Comparison of ENCODE assay signal across 8 cellular contexts in the genomic region with DNA sequence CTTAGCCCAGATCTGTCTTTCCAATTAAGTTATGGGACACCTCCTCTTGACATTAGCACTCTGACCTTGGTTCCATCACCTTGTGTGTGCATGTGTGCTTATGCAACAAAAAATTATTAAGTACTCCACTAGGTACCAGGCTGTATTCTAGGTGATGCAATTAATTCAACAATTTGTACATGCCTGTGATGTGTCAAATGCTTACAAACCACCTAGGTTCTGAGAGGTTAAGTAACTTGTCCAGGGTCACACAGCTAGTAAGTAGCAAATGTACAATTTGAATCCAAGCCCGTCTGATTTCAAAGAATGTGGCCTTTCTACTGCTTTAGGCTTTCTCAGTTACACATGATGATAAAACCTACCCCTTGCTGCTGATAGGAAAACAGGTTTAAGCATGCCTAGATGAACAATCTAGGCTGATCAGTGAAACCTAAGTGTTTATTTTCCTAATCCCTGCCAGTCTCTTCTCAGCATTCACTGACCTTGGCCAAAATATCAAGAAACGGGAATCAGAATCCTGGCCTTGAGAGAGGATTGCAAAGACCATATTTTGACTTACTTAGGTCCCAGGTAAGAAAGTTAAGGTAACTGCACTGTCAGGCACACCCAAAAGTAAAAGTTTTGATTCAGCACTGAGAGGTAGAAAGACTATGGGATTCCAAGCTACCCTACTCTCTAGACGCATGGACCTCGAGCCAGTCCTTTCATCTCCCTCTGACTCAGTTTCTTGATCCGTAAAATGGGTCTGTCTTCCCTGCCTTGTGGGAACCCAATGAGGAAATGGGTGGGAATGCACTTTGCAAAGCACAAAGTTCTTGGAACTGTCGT. TPM values are rescaled to one million over a fixed set of nuclear protein-coding genes. Genes with fewer than 3 reads are reported as not detected.
DNase-seq lines count a peak whose midpoint lies in the region; TF ChIP-seq lines count a peak whose summit lies in the region.

No MANE protein-coding gene starts in this region.

- H3K36me3 Mint-ChIP-seq in Caco-2 (ENCODE audit: insufficient read depth, unreplicated experiment): peaks cover 20% of the 10 kb centered on the region

- H3K4me2 ChIP-seq in osteoblast (ENCODE audit: insufficient read depth, low read length): peak overlapping the region; percentile 96

- H3K9me3 ChIP-seq in Caco-2 (no peaks in the 10 kb centered on the region), Peyer's patch (no peaks in the 10 kb centered on the region), osteoblast (ENCODE audit: low read depth, low read length) (no peaks in the 10 kb centered on the region)

- H3K27ac ChIP-seq in Peyer's patch: peak overlapping the region in 2 of 4 donors; percentile 87 to 93
- H3K27ac ChIP-seq in osteoblast (ENCODE audit: low read depth, low read length): peak overlapping the region; percentile 94

- H2AFZ ChIP-seq in osteoblast (ENCODE audit: low read length): peak overlapping the region; percentile 76

- TF ChIP-seq CTCF in Caco-2 (IDR thresholded peaks at IDR 0.05; ENCODE audit: insufficient read depth in 1 of 2, low read depth in 1 of 2, low read length in 1 of 2, severe bottlenecking in 1 of 2, unreplicated experiment in 1 of 2): no peak
- TF ChIP-seq CTCF in Peyer's patch (IDR thresholded peaks at IDR 0.05): no peak
- no peak for TF ChIP-seq CTCF in epithelial cell of proximal tubule (conservative IDR thresholded peaks at IDR 0.05; ENCODE audit: low read depth, low read length)
- no peak for TF ChIP-seq CTCF in osteoblast (IDR thresholded peaks at IDR 0.05; ENCODE audit: extremely low read depth, low read depth, low read length)

- H3K27me3 Mint-ChIP-seq in Caco-2 (ENCODE audit: insufficient read depth, unreplicated experiment): no peaks in the 10 kb centered on the region

- H3K4me1 ChIP-seq in Caco-2 (peaks cover 20% of the 10 kb centered on the region), Peyer's patch (peaks cover 0 to 37% (median 2%) of the 10 kb centered on the region in 4 donors), osteoblast (ENCODE audit: insufficient read depth, low read length) (peaks cover 57% of the 10 kb centered on the region)

- intact Hi-C loops in Caco-2 (cut with micrococcal nuclease; ENCODE audit: unreplicated experiment): loop anchor here (2.0 to 10.0 kb wide), 3 partner anchors 18 to 270 kb away; a partner anchor contains a TSS

- DNase-seq in Caco-2 (no peak), Peyer's patch (no peak), epithelial cell of proximal tubule (ENCODE audit: low read depth) (no peak), osteoblast (ENCODE audit: insufficient read length, low spot score, missing footprints) (peak; percentile 82), OCI-M2 (lab: John Stamatoyannopoulos, UW; ENCODE audit: unreplicated experiment) (no peak), hippocampal formation (lab: John Stamatoyannopoulos, UW) (no peak), NCI-H2227 treated with DMSO at 0.1 percent for 48 hours (lab: John Stamatoyannopoulos, UW) (no peak), NCI-H510A treated with DMSO at 0.1 percent for 48 hours (lab: John Stamatoyannopoulos, UW) (no peak)

- peaks cover 28% of the 10 kb centered on the region for H3K4me1 Mint-ChIP-seq in Caco-2 (ENCODE audit: low read depth, unreplicated experiment)

- peaks cover 62% of the 10 kb centered on the region for H3K79me2 ChIP-seq in osteoblast (ENCODE audit: insufficient read depth, low read length)

- H3K36me3 ChIP-seq in Caco-2 (ENCODE audit: control insufficient read depth, insufficient read depth, low read length): no peaks in the 10 kb centered on the region
- H3K36me3 ChIP-seq in Peyer's patch: peaks cover 0 to 7% (median 0%) of the 10 kb centered on the region in 3 donors
- H3K36me3 ChIP-seq in osteoblast (ENCODE audit: insufficient read depth, low read length): peaks cover 19% of the 10 kb centered on the region

- no TSS peak for BruUV-seq in Caco-2 (replicated peaks; lab: Mats Ljungman, UMichigan)

- TF ChIP-seq POLR2A in Peyer's patch (IDR thresholded peaks at IDR 0.05): no peak

- POLR2A ChIA-PET in Caco-2 (lab: Charles Lee): interaction anchor here (0.8 kb wide), 1 partner anchor 80 kb away, joined by 4 read pairs; no protein-coding TSS in a partner anchor

- H3K4me3 ChIP-seq in Caco-2 (ENCODE audit: low read depth, low read length) (peak overlapping the region; percentile 64), Peyer's patch (peak overlapping the region; percentile 74 to 87 (median 80)), epithelial cell of proximal tubule (ENCODE audit: low read depth, low read length) (peak overlapping the region; percentile 100), osteoblast (ENCODE audit: insufficient read depth, low read length) (peak overlapping the region; percentile 81)

- no peaks in the 10 kb centered on the region for H3K9me3 Mint-ChIP-seq in Caco-2 (ENCODE audit: unreplicated experiment)

- peak overlapping the region; percentile 98 for H3K4me3 Mint-ChIP-seq in Caco-2 (ENCODE audit: unreplicated experiment)

- no peak overlapping the region for H3K27ac Mint-ChIP-seq in Caco-2 (ENCODE audit: unreplicated experiment)

- no peaks in the 10 kb centered on the region for H4K20me1 ChIP-seq in osteoblast (ENCODE audit: insufficient read depth, low read length)

- CTCF ChIA-PET in Caco-2 (lab: Charles Lee): no interaction called here

- H3K27me3 ChIP-seq in Caco-2 (replicated peaks; ENCODE audit: control insufficient read depth, insufficient read depth, low read length) (no peaks in the 10 kb centered on the region), Peyer's patch (no peaks in the 10 kb centered on the region), osteoblast (ENCODE audit: insufficient read depth, low read length) (no peaks in the 10 kb centered on the region)

RNA-seq across cellular contexts. Expression of a gene that starts 1.0 kb away (rescaled TPM):
- total RNA-seq in Caco-2 (2022) (8.5 and 8.6 TPM in 2 replicates), Peyer's patch (10 to 100 TPM; 28.1 to 68.8 (median 48.4) TPM), epithelial cell of proximal tubule (16.6 and 17.2 TPM in 2 replicates), osteoblast (114 and 128 TPM in 2 replicates)
